17 cellular contexts compared by ENCODE assay signal in genomic region chr7:18806177-18806576, GRCh38.
DNase-seq lines count a peak whose midpoint lies in the region; ATAC-seq, FAIRE-seq and TF ChIP-seq lines count a peak whose summit lies in the region.
"Had no signal": no experiment of that assay in that cellular context is flagged by ENCODE, and none has a peak within 500 bp of the region (broad histone marks: within the 10 kb centered on the region; RNA-seq: fewer than 3 reads in every experiment).

No MANE protein-coding gene starts in this region.

- no peak overlapping the region for H2BK20ac ChIP-seq in H1 (ENCODE audit: low read length)

- no peak overlapping the region for H4K5ac ChIP-seq in H1 (ENCODE audit: insufficient read length, low read depth, low read length)

- peaks cover 5 to 11% of the 10 kb centered on the region in 2 donors for H3K9me3 Mint-ChIP-seq in activated naive CD4-positive, alpha-beta T cell treated with anti-CD3 and anti-CD28 coated beads, Interleukin-2, amount 50 U/mL, for 72 hours

- H2AK5ac ChIP-seq in H1 (ENCODE audit: low read depth, low read length) (no peak overlapping the region), neuronal stem cell (ENCODE audit: low read depth, low read length) (no peak overlapping the region)

- H2AFZ ChIP-seq in H1 (ENCODE audit: low read length) (no peak overlapping the region), neuronal stem cell (ENCODE audit: low read length) (peak overlapping the region; percentile 44)

- no peak for TF ChIP-seq CTCF in H1 (IDR thresholded peaks at IDR 0.05; ENCODE audit: control extremely low read depth in 1 of 3, insufficient read depth in 1 of 3, low read depth in 1 of 3, low read length in 3 of 3)
- TF ChIP-seq CTCF in adrenal gland (IDR thresholded peaks at IDR 0.05), result no peak

- DNase-seq in H54 (ENCODE audit: insufficient read length, low spot score), result no peak
- no peak for DNase-seq in H1 (ENCODE audit: low read depth in 1 of 2, low spot score in 2 of 2)
- peak; percentile 44 for DNase-seq in iPS DF 4.7 (ENCODE audit: extremely low read depth, low spot score)
- no peak for DNase-seq in neuronal stem cell (ENCODE audit: low spot score)
- no peak for DNase-seq in SW480 (ENCODE audit: low spot score)
- no peak for DNase-seq in adrenal gland
- DNase-seq in activated naive CD4-positive, alpha-beta T cell treated with anti-CD3 and anti-CD28 coated beads, Interleukin-2, amount 50 U/mL, for 72 hours (ENCODE audit: low spot score in 2 of 2), result no peak
- DNase-seq: 8988T; CD4-positive, alpha-beta memory T cell; DMS153; DMS79; GDM1; HCEC 1CT had no signal

- ATAC-seq in activated naive CD4-positive, alpha-beta T cell treated with anti-CD3 and anti-CD28 coated beads, Interleukin-2, amount 50 U/mL, for 72 hours, result no peak

- TF ChIP-seq RAD21 in H1 (IDR thresholded peaks at IDR 0.05 in 1 of 2, conservative IDR thresholded peaks at IDR 0.05 in 1 of 2; ENCODE audit: low read depth in 2 of 2, low read length in 2 of 2), result no peak

- FAIRE-seq in H54 (lab: Jason Lieb, UNC) (peak; percentile 50), H1 (lab: Jason Lieb, UNC) (peak; percentile 60)
- FAIRE-seq: GM12892, GM18507 had no signal

- no peak overlapping the region; a peak in 1 of 4 replicates for H3K4me2 ChIP-seq in H1 (ENCODE audit: insufficient read depth in 1 of 2, low read depth in 2 of 2, low read length in 2 of 2)
- no peak overlapping the region for H3K4me2 ChIP-seq in neuronal stem cell (ENCODE audit: insufficient read depth, low read length, poor library complexity, severe bottlenecking)
- H3K4me2 ChIP-seq: BLaER1 had no signal

- H2BK120ac ChIP-seq in H1 (replicated peaks; ENCODE audit: low read depth, low read length) (no peak overlapping the region), neuronal stem cell (ENCODE audit: low read depth, low read length) (no peak overlapping the region)

- no peak overlapping the region for H3K14ac ChIP-seq in H1 (ENCODE audit: insufficient read length)
- no peak overlapping the region for H3K14ac ChIP-seq in neuronal stem cell (ENCODE audit: low read length)

- intact Hi-C loops in adrenal gland (cut with DNase I), result no loop called here

- no peaks in the 10 kb centered on the region for H3K36me3 Mint-ChIP-seq in activated naive CD4-positive, alpha-beta T cell treated with anti-CD3 and anti-CD28 coated beads, Interleukin-2, amount 50 U/mL, for 72 hours
- H3K36me3 Mint-ChIP-seq: CD14-positive monocyte; CD4-positive, alpha-beta memory T cell had no signal

- H3K4ac ChIP-seq in H1 (replicated peaks; ENCODE audit: insufficient read length, low read depth, low read length) (no peak overlapping the region), neuronal stem cell (ENCODE audit: low read length) (no peak overlapping the region)

- TF ChIP-seq EP300 in H1 (IDR thresholded peaks at IDR 0.05; ENCODE audit: borderline replicate concordance in 1 of 2, low read depth in 2 of 2, low read length in 2 of 2), result no peak

- TF ChIP-seq POLR2A in H54 (IDR thresholded peaks at IDR 0.05; ENCODE audit: low read depth, low read length) (no peak), H1 (IDR thresholded peaks at IDR 0.05; ENCODE audit: control extremely low read depth in 1 of 2, low read depth in 2 of 2, low read length in 2 of 2) (no peak), adrenal gland (IDR thresholded peaks at IDR 0.05) (no peak)

- H3K79me2 ChIP-seq in H1 (ENCODE audit: control insufficient read depth in 1 of 2, insufficient read depth in 2 of 2, low read length in 2 of 2), result no peaks in the 10 kb centered on the region

- H2BK15ac ChIP-seq in H1 (ENCODE audit: low read length) (no peak overlapping the region), neuronal stem cell (ENCODE audit: low read length) (no peak overlapping the region)

- no peaks in the 10 kb centered on the region for H3K79me1 ChIP-seq in H1 (ENCODE audit: low read depth, low read length)
- no peaks in the 10 kb centered on the region for H3K79me1 ChIP-seq in neuronal stem cell (ENCODE audit: low read depth, low read length)

- H3K23ac ChIP-seq in H1 (ENCODE audit: insufficient read length) (no peak overlapping the region), neuronal stem cell (ENCODE audit: low read depth, low read length, poor library complexity) (no peak overlapping the region)

- POLR2A ChIA-PET in H1 (lab: Charles Lee; ENCODE audit: partially characterized antibody), result no interaction called here

- 57% methylated on average over 2 of the region's 2 CpGs; no CpG with 5 or more reads in 1 of the 2 experiments for WGBS in H1 (ENCODE audit: extremely low coverage in 1 of 2, insufficient coverage in 1 of 2, insufficient read length in 1 of 2, insufficient replicate concordance in 2 of 2, low coverage in 1 of 2, low lambda C conversion rate in 2 of 2, missing lambda C conversion rate in 1 of 2), 2 experiments
- no CpG with 5 or more reads among the region's 2 CpGs for WGBS in neuronal stem cell (ENCODE audit: extremely low coverage in 2 of 2, insufficient read length in 2 of 2, insufficient replicate concordance in 1 of 2), 2 donors
- WGBS in adrenal gland, 4 donors, result 66 to 94% (median 74%) methylated on average over 2 of the region's 2 CpGs

- H3K18ac ChIP-seq in H1 (ENCODE audit: extremely low read depth, low read length) (no peak overlapping the region), neuronal stem cell (ENCODE audit: low read length) (no peak overlapping the region)

- H2BK5ac ChIP-seq in H1 (ENCODE audit: low read depth, low read length) (no peak overlapping the region), neuronal stem cell (ENCODE audit: low read length) (no peak overlapping the region)

- H3K27ac Mint-ChIP-seq in activated naive CD4-positive, alpha-beta T cell treated with anti-CD3 and anti-CD28 coated beads, Interleukin-2, amount 50 U/mL, for 72 hours, result no peak overlapping the region
- H3K27ac Mint-ChIP-seq: CD14-positive monocyte; CD4-positive, alpha-beta memory T cell had no signal

- H3K4me3 ChIP-seq in H1 (ENCODE audit: extremely low read depth in 1 of 4, insufficient read depth in 2 of 4, low read depth in 3 of 4, low read length in 4 of 4), result no peak overlapping the region
- H3K4me3 ChIP-seq in neuronal stem cell (ENCODE audit: low read length in 2 of 2), result no peak overlapping the region
- H3K4me3 ChIP-seq in adrenal gland, result no peak overlapping the region
- H3K4me3 ChIP-seq: BLaER1 had no signal

- H3K9me3 ChIP-seq in H1 (ENCODE audit: insufficient read depth in 2 of 2, low read depth in 1 of 2, low read length in 1 of 2) (no peaks in the 10 kb centered on the region), neuronal stem cell (replicated peaks in 1 of 2; ENCODE audit: control insufficient read depth in 2 of 2, insufficient read depth in 1 of 2, low read depth in 1 of 2, low read length in 2 of 2) (peaks cover 0 to 1% of the 10 kb centered on the region in 2 donors), adrenal gland (replicated peaks in 1 of 3) (no peaks in the 10 kb centered on the region)
- H3K9me3 ChIP-seq: BLaER1 had no signal

- CTCF ChIA-PET in H1 (lab: Charles Lee; ENCODE audit: partially characterized antibody), result no interaction called here

- H3K36me3 ChIP-seq in H1 (ENCODE audit: control insufficient read depth in 2 of 4, insufficient read depth in 4 of 4, low read length in 3 of 4) (no peaks in the 10 kb centered on the region), neuronal stem cell (replicated peaks in 1 of 2; ENCODE audit: control insufficient read depth in 2 of 2, insufficient read depth in 2 of 2, low read length in 2 of 2) (no peaks in the 10 kb centered on the region), adrenal gland (replicated peaks in 1 of 2) (no peaks in the 10 kb centered on the region)
- H3K36me3 ChIP-seq: BLaER1 had no signal

- H3K4me1 ChIP-seq in H1 (replicated peaks in 1 of 4; ENCODE audit: control insufficient read depth in 3 of 4, insufficient read depth in 4 of 4, low read length in 3 of 4) (no peaks in the 10 kb centered on the region; a peak in 1 of 7 replicates), neuronal stem cell (ENCODE audit: control insufficient read depth in 2 of 2, insufficient read depth in 1 of 2, low read depth in 1 of 2, low read length in 2 of 2) (peaks cover 2 to 13% of the 10 kb centered on the region in 2 donors), adrenal gland (replicated peaks in 1 of 2) (no peaks in the 10 kb centered on the region)
- H3K4me1 ChIP-seq: BLaER1 had no signal

- H3K27ac ChIP-seq in H1 (ENCODE audit: low read depth, low read length) (no peak overlapping the region), neuronal stem cell (replicated peaks; ENCODE audit: low read length) (no peak overlapping the region), adrenal gland (no peak overlapping the region)
- H3K27ac ChIP-seq: BLaER1 had no signal

- H2BK12ac ChIP-seq in H1 (ENCODE audit: low read depth, low read length) (no peak overlapping the region), neuronal stem cell (ENCODE audit: low read length) (no peak overlapping the region)

- H4K8ac ChIP-seq in H1 (ENCODE audit: extremely low read depth, insufficient read depth, low read length) (no peak overlapping the region), neuronal stem cell (ENCODE audit: low read depth, low read length) (no peak overlapping the region)

- H4K20me1 ChIP-seq in H1 (replicated peaks in 1 of 2; ENCODE audit: control insufficient read depth in 1 of 2, insufficient read depth in 2 of 2, low read length in 2 of 2), result no peaks in the 10 kb centered on the region
- H4K20me1 ChIP-seq: BLaER1 had no signal

- H4K91ac ChIP-seq in H1 (replicated peaks; ENCODE audit: insufficient read length, low read length) (no peak overlapping the region), neuronal stem cell (ENCODE audit: low read depth, low read length, poor library complexity) (no peak overlapping the region)

- H3K9ac ChIP-seq in H1 (replicated peaks in 1 of 4; ENCODE audit: extremely low read depth in 1 of 4, low read depth in 3 of 4, low read length in 3 of 4), result no peak overlapping the region
- no peak overlapping the region for H3K9ac ChIP-seq in neuronal stem cell (ENCODE audit: low read depth, low read length, poor library complexity)
- H3K9ac ChIP-seq: BLaER1 had no signal

- H3K23me2 ChIP-seq in H1 (ENCODE audit: low read depth, low read length), result no peaks in the 10 kb centered on the region

- no peak overlapping the region for H3K56ac ChIP-seq in H1 (replicated peaks; ENCODE audit: insufficient read length, low read depth, low read length)

- H3K27me3 ChIP-seq in H1 (replicated peaks in 1 of 4; ENCODE audit: control insufficient read depth in 3 of 4, extremely low read depth in 1 of 4, insufficient read depth in 3 of 4, low read length in 3 of 4) (no peaks in the 10 kb centered on the region), neuronal stem cell (ENCODE audit: control insufficient read depth in 3 of 3, insufficient read depth in 3 of 3, low read depth in 1 of 3, low read length in 3 of 3) (no peaks in the 10 kb centered on the region), adrenal gland (no peaks in the 10 kb centered on the region)
- H3K27me3 ChIP-seq: BLaER1 had no signal

TF ChIP-seq in H1, 55 proteins besides CTCF, POLR2A, EP300 and RAD21 (continues in another document):
- TF ChIP-seq JUND (IDR thresholded peaks at IDR 0.05; ENCODE audit: low read length), result no peak
- TF ChIP-seq YY1 (IDR thresholded peaks at IDR 0.05; ENCODE audit: low read depth, low read length), result peak; percentile 64; the same call in 1 of the 2 replicates
- peak; percentile 82 for TF ChIP-seq TEAD4 (IDR thresholded peaks at IDR 0.05; ENCODE audit: low read depth, low read length)
- no peak for TF ChIP-seq SAP30 (IDR thresholded peaks at IDR 0.05; ENCODE audit: insufficient read depth, insufficient replicate concordance, low read length)
